In the genomic region with DNA sequence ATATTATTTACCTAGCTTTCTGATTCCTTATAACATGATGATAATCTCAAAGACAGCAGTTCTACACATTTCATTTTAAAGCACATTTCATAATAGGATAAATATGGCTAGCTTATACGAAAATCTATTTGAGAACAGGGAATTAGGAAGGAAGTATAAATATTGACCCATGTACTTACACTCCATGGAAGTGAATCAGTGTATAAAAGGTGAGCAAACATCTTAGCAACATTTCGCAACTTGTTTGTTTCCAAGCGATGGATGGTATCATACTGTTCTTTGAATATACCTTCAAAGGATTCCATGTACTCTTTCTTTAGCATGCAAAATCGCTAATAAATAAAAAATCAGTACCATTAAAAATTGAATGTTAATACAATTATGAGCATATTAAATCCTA, we compare ENCODE assay signal across 1 cellular context.
TF ChIP-seq lines count a peak whose summit lies in the region.

No MANE protein-coding gene starts in this region.

TF ChIP-seq in H1, 55 proteins besides CTCF, POLR2A, EP300 and RAD21:
- TF ChIP-seq CBX5 (IDR thresholded peaks at IDR 0.05; ENCODE audit: low read depth, low read length) (no peak), EGR1 (IDR thresholded peaks at IDR 0.05; ENCODE audit: borderline replicate concordance, low read depth, low read length) (no peak), RBBP5 (IDR thresholded peaks at IDR 0.05; ENCODE audit: borderline replicate concordance, low read depth, low read length) (no peak), SUZ12 (IDR thresholded peaks at IDR 0.05; ENCODE audit: low read length) (no peak), CEBPB (IDR thresholded peaks at IDR 0.05; ENCODE audit: low read depth, low read length) (peak; percentile 41; the same call in 1 of the 2 replicates)
